ENCODE assay signal across 25 cellular contexts in the genomic region with DNA sequence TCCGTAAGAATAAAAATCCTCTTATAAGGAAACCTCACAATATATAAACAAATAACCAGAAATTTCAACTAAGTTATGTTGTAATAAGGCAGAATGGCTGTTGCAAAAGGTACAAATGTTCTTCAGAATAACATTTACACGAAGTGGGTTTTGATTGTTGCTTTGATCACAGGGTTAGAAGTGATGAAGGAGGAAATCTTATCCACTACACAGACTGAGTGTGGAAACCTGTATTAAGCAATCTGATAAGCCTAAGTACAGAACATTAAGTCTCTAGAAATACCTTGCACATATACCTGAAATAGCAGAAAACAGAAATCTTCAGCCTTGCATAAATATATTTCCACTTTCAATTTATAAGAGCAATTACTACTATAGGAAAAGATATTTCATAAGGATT.
A peak's percentile ranks its signal among the peaks of the same experiment; 100 is the strongest.
DNase-seq lines count a peak whose midpoint lies in the region; ATAC-seq, FAIRE-seq and TF ChIP-seq lines count a peak whose summit lies in the region.
"Had no signal": no experiment of that assay in that cellular context is flagged by ENCODE, and none has a peak within 500 bp of the region (broad histone marks: within the 10 kb centered on the region; RNA-seq: fewer than 3 reads in every experiment).

No MANE protein-coding gene starts in this region.

- H3K4me1 ChIP-seq in left lung, result peaks cover 4 to 7% of the 10 kb centered on the region in 2 donors
- peaks cover 3 to 14% (median 11%) of the 10 kb centered on the region in 4 donors for H3K4me1 ChIP-seq in upper lobe of left lung
- H3K4me1 ChIP-seq: A549; BLaER1 treated with 17β-estradiol and CSF1 and Interleukin-3, amounts not matched to agents 10 nM and 100 nM had no signal

- DNase-seq in H54 (ENCODE audit: insufficient read length, low spot score) (no peak), left lung (no peak), upper lobe of left lung (no peak), DMS114 treated with DMSO at 0.1 percent for 48 hours (lab: John Stamatoyannopoulos, UW; ENCODE audit: unreplicated experiment) (no peak)
- no peak for DNase-seq in stimulated activated CD4-positive, alpha-beta T cell treated with anti-CD3 and anti-CD28 coated beads, Interleukin-15, amount 100 ng/mL, for 24 hours
- DNase-seq: AML-193; Caco-2; Calu3; CD4-positive, alpha-beta T cell; CD8-positive, alpha-beta T cell; DMS153; DMS53; DMS79; DND-41; EL; GDM1 had no signal

- no peaks in the 10 kb centered on the region for H3K27me3 ChIP-seq in left lung
- H3K27me3 ChIP-seq in upper lobe of left lung, result no peaks in the 10 kb centered on the region
- H3K27me3 ChIP-seq: BLaER1 treated with 17β-estradiol and CSF1 and Interleukin-3, amounts not matched to agents 10 nM and 100 nM had no signal

- TF ChIP-seq POLR2A in H54 (IDR thresholded peaks at IDR 0.05; ENCODE audit: low read depth, low read length) (no peak), upper lobe of left lung (IDR thresholded peaks at IDR 0.05) (no peak)

- peak; percentile 71 for ATAC-seq in left lung
- ATAC-seq in upper lobe of left lung (ENCODE audit: low FRiP score in 2 of 2), result peak; percentile 46 to 80
- ATAC-seq in GM19395 (IDR thresholded peaks at IDR 0.05; ENCODE audit: unreplicated experiment), result no peak
- ATAC-seq: A549; CD8-positive, alpha-beta T cell; GM12878 had no signal

- H3K4me3 ChIP-seq in left lung (no peak overlapping the region), upper lobe of left lung (no peak overlapping the region)
- H3K4me3 ChIP-seq: A549; BLaER1 treated with 17β-estradiol and CSF1 and Interleukin-3, amounts not matched to agents 10 nM and 100 nM; GM12878 had no signal

- peak; percentile 69 for FAIRE-seq in H54 (lab: Jason Lieb, UNC)
- FAIRE-seq: A549, D721Med, GM12878, GM12892, GM18507 had no signal

- intact Hi-C loops in left lung (cut with DNase I), result no loop called here

- no peaks in the 10 kb centered on the region for H3K9me3 ChIP-seq in left lung
- no peaks in the 10 kb centered on the region for H3K9me3 ChIP-seq in upper lobe of left lung
- H3K9me3 ChIP-seq: A549; BLaER1 treated with 17β-estradiol and CSF1 and Interleukin-3, amounts not matched to agents 10 nM and 100 nM; Caco-2 had no signal

- no peaks in the 10 kb centered on the region for H3K36me3 ChIP-seq in left lung
- H3K36me3 ChIP-seq in upper lobe of left lung, result no peaks in the 10 kb centered on the region
- H3K36me3 ChIP-seq: BLaER1 treated with 17β-estradiol and CSF1 and Interleukin-3, amounts not matched to agents 10 nM and 100 nM had no signal

- 34 to 54% methylated on average over 2 of the region's 2 CpGs for WGBS in upper lobe of left lung, 2 donors

- peak in 3 of 4 donors; percentile 38 to 92 (median 43) for TF ChIP-seq EP300 in upper lobe of left lung (IDR thresholded peaks at IDR 0.05)

- peak overlapping the region in 1 of 2 donors; percentile 62 for H3K27ac ChIP-seq in left lung
- peak overlapping the region in 2 of 4 donors; percentile 23 to 68 for H3K27ac ChIP-seq in upper lobe of left lung
- H3K27ac ChIP-seq: 22Rv1; A549; BLaER1 treated with 17β-estradiol and CSF1 and Interleukin-3, amounts not matched to agents 10 nM and 100 nM; C4-2B had no signal

- no peak for TF ChIP-seq CTCF in left lung (IDR thresholded peaks at IDR 0.05)
- TF ChIP-seq CTCF in upper lobe of left lung (IDR thresholded peaks at IDR 0.05), result no peak
